ENCODE assay signal across 1 cellular context in the genomic region with DNA sequence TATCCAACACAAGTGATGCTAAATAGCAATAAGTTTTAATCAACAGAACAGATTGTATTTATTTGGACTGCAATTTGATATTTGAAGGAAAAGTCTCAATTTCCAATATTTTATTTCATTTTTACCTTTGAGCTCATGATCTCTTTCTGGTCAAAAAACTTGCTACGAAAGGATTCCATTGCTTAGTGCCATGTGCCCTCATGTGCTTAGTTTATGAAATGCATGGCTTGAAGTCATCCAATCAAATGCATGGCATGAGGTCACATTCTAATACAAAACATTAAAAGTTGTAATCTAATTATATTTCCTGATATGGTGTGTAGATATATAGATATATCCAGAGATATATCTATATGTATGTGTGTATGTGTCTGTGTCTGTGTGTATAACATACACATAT.
TF ChIP-seq lines count a peak whose summit lies in the region.

No MANE protein-coding gene starts in this region.

TF ChIP-seq in K562, 482 proteins besides CTCF, POLR2A, EP300 and RAD21 (continued from another document):
- TF ChIP-seq ZNF280A (IDR thresholded peaks at IDR 0.05; ENCODE audit: low read depth, partially characterized antibody) (no peak), SMC3 (conservative IDR thresholded peaks at IDR 0.05; ENCODE audit: insufficient read depth, low read depth, low read length) (0 out of 2 replicates have a peak, but pooled peaks have one; percentile 32), SIN3A (IDR thresholded peaks at IDR 0.05; ENCODE audit: borderline replicate concordance in 2 of 2, control insufficient read depth in 1 of 2, low read depth in 2 of 2, low read length in 2 of 2) (no peak)
